ENCODE assay signal across 2 cellular contexts in the genomic region with DNA sequence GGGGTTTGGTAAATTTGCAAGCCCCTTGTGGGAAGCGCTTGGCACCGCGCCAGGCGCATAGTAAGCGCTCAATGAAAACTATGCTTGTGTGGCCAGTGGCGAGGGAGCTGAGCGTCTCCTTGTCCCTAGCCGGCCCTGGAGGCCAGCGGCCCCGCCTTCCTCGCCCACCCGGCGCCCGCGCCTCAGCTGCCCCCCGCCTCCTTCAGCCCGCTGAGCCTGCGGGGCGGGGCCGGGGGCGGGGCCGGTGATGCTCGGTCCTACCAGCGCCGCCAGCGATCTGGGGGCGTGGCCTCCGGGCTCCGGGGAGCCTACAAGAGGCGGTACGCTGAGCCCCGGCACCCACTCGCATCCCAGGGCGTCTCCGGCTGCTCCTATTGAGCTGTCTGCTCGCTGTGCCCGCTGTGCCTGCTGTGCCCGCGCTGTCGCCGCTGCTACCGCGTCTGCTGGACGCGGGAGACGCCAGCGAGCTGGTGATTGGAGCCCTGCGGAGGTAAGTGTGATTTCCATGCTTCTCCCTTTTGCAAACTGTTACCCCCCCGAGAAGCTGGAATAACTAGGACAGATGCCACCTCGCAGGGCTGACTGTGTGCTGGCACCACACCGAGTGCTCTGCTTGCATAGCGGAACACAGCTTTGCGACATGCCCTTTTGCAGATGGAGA.
TF ChIP-seq lines count a peak whose summit lies in the region.

A gene with protein sequence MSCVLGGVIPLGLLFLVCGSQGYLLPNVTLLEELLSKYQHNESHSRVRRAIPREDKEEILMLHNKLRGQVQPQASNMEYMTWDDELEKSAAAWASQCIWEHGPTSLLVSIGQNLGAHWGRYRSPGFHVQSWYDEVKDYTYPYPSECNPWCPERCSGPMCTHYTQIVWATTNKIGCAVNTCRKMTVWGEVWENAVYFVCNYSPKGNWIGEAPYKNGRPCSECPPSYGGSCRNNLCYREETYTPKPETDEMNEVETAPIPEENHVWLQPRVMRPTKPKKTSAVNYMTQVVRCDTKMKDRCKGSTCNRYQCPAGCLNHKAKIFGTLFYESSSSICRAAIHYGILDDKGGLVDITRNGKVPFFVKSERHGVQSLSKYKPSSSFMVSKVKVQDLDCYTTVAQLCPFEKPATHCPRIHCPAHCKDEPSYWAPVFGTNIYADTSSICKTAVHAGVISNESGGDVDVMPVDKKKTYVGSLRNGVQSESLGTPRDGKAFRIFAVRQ (plus strand): TSS at position 342 of the 661 bp plus-strand sequence. CDS start 18,511 bp downstream, outside the sequence.

TF ChIP-seq in Ishikawa, 13 proteins besides CTCF, POLR2A, EP300 and RAD21 (continued from another document):
- TF ChIP-seq, protein P1, sequence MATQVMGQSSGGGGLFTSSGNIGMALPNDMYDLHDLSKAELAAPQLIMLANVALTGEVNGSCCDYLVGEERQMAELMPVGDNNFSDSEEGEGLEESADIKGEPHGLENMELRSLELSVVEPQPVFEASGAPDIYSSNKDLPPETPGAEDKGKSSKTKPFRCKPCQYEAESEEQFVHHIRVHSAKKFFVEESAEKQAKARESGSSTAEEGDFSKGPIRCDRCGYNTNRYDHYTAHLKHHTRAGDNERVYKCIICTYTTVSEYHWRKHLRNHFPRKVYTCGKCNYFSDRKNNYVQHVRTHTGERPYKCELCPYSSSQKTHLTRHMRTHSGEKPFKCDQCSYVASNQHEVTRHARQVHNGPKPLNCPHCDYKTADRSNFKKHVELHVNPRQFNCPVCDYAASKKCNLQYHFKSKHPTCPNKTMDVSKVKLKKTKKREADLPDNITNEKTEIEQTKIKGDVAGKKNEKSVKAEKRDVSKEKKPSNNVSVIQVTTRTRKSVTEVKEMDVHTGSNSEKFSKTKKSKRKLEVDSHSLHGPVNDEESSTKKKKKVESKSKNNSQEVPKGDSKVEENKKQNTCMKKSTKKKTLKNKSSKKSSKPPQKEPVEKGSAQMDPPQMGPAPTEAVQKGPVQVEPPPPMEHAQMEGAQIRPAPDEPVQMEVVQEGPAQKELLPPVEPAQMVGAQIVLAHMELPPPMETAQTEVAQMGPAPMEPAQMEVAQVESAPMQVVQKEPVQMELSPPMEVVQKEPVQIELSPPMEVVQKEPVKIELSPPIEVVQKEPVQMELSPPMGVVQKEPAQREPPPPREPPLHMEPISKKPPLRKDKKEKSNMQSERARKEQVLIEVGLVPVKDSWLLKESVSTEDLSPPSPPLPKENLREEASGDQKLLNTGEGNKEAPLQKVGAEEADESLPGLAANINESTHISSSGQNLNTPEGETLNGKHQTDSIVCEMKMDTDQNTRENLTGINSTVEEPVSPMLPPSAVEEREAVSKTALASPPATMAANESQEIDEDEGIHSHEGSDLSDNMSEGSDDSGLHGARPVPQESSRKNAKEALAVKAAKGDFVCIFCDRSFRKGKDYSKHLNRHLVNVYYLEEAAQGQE (IDR thresholded peaks at IDR 0.05; ENCODE audit: low read depth), result no peak
- TF ChIP-seq NFIC (IDR thresholded peaks at IDR 0.05) (peak; percentile 87), ZBTB7A (IDR thresholded peaks at IDR 0.05; ENCODE audit: low read depth) (peak; percentile 79; the same call in 1 of the 2 replicates)
TF ChIP-seq in Ishikawa: peak in this region for 3.

TF ChIP-seq in PFSK-1, 5 proteins besides CTCF, POLR2A, EP300 and RAD21:
- TF ChIP-seq, protein P1 (IDR thresholded peaks at IDR 0.05; ENCODE audit: insufficient read depth in 1 of 2, low read depth in 2 of 2, low read length in 2 of 2), result 0 out of 4 replicates have a peak, but pooled peaks of 1 of the 2 experiments have one; percentile 30
- TF ChIP-seq SIN3A (IDR thresholded peaks at IDR 0.05; ENCODE audit: borderline replicate concordance, insufficient read depth, low read length), result no peak
- no peak for TF ChIP-seq TAF1 (IDR thresholded peaks at IDR 0.05; ENCODE audit: borderline replicate concordance, insufficient read depth, low read length)
- TF ChIP-seq POLR2AphosphoS5 (IDR thresholded peaks at IDR 0.05; ENCODE audit: low read depth, low read length), result peak; percentile 76
- no peak for TF ChIP-seq FOXP2 (optimal IDR thresholded peaks at IDR 0.05; ENCODE audit: borderline replicate concordance, extremely low read depth, extremely low read length, insufficient read depth)
